In the genomic region with DNA sequence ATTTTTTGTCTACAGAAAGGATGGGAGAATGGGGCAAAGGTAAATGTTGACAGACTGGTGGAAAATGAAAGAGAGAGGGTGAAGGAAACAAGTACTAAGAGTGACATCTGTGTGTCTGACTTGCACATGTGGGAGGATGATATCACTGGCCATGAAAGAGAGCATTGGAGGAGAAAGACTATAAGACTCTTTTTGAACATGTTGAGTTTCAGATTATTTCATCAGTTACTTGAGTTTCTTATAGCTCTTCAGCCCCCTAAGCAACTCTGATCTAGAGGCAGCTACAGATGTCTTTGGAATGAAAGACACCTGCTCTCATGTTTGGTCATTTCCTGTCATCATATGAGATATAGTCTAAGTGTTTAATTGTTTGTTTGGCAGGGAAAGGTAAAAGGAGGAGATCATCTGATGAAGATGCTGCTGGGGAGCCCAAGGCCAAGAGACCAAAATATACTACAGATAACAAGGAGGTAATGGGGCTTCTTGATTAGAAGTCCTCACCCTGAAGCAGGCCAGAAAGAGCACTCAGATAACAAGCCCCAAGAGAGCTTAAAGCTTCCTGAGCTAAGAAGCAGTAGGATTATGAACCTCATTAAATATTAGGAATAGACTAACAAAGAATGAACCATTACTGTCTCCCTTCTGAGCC, we compare ENCODE assay signal across 22 cellular contexts. TPM values are rescaled to one million over a fixed set of nuclear protein-coding genes. Genes with fewer than 3 reads are reported as not detected.
DNase-seq lines count a peak whose midpoint lies in the region; ATAC-seq, FAIRE-seq and TF ChIP-seq lines count a peak whose summit lies in the region.
"Had no signal": no experiment of that assay in that cellular context is flagged by ENCODE, and none has a peak within 500 bp of the region (broad histone marks: within the 10 kb centered on the region; RNA-seq: fewer than 3 reads in every experiment).

No MANE protein-coding gene starts in this region.

- FAIRE-seq in K562 (lab: Jason Lieb, UNC) = no peak
- FAIRE-seq: small intestine had no signal

- no peaks in the 10 kb centered on the region for H3K9me1 ChIP-seq in K562 (ENCODE audit: control insufficient read depth, insufficient read depth, low read length)

- TF ChIP-seq POLR2A in K562 (conservative IDR thresholded peaks at IDR 0.05) = no peak

- POLR2A ChIA-PET in GM10248 (lab: Yijun Ruan, JAX) (interaction anchor here (1.6 kb wide), 1 partner anchor 10 kb away, joined by 3 read pairs; no protein-coding TSS in a partner anchor), K562 (lab: Yijun Ruan, JAX) (interaction anchor here (0.6 to 4.8 kb wide), 4 partner anchors 8 to 177 kb away, joined by 3 to 40 read pairs (median 4); partner anchors contain the start of gene NUDT17)

- no peak for DNase-seq in T-helper 2 cell treated with Interferon-gamma antibody and Interleukin-4, amounts not matched to agents 5 μg/mL and 100 μg/mL, for 36 hours (ENCODE audit: low spot score)
- DNase-seq in T-helper 2 cell (no peak), GM10248 (ENCODE audit: extremely low spot score) (peak; percentile 54), OCI-M1 (lab: John Stamatoyannopoulos, UW) (peak; percentile 31), K562 (ENCODE audit: extremely low read depth in 1 of 4, low spot score in 3 of 4) (peak in 1 of 4 experiments; percentile 31), NOMO-1 treated with DMSO at 0.1 percent for 48 hours (lab: John Stamatoyannopoulos, UW; ENCODE audit: unreplicated experiment) (no peak)
- no peak for DNase-seq in activated effector memory CD4-positive, alpha-beta T cell treated with Interleukin-2 at 50 U/mL for 16 hours
- DNase-seq: activated CD4-positive, alpha-beta T cell treated with anti-CD3 and anti-CD28 coated beads for 4 hours; activated effector memory CD4-positive, alpha-beta T cell treated with anti-CD3 and anti-CD28 coated beads, Interleukin-2, amount 50 U/mL, for 16 hours; dorsolateral prefrontal cortex; Kasumi-1; naive thymus-derived CD8-positive, alpha-beta T cell; NCI-H1436 treated with DMSO at 0.1 percent for 48 hours; NCI-H226; Right ventricle myocardium superior; small intestine; stimulated activated naive CD4-positive, alpha-beta T cell had no signal

- no peaks in the 10 kb centered on the region for H3K9me3 ChIP-seq in K562 (replicated peaks; ENCODE audit: control insufficient read depth, insufficient read depth, low read depth, low read length)
- H3K9me3 ChIP-seq: BLaER1, esophagus muscularis mucosa had no signal

- H3K27ac Mint-ChIP-seq in T-helper 2 cell treated with Interferon-gamma antibody and Interleukin-4, amounts not matched to agents 5 μg/mL and 100 μg/mL, for 36 hours = peak overlapping the region; percentile 14

- no peak for TF ChIP-seq CTCF in GM10248 (IDR thresholded peaks at IDR 0.05; ENCODE audit: control extremely low read depth, extremely low read depth, low read depth, missing control alignments)
- no peak for TF ChIP-seq CTCF in K562 (IDR thresholded peaks at IDR 0.05 in 2 of 3, conservative IDR thresholded peaks at IDR 0.05 in 1 of 3; ENCODE audit: insufficient read depth in 2 of 3, low read depth in 1 of 3, low read length in 3 of 3)

- H3K36me3 Mint-ChIP-seq in T-helper 2 cell treated with Interferon-gamma antibody and Interleukin-4, amounts not matched to agents 5 μg/mL and 100 μg/mL, for 36 hours (ENCODE audit: low read depth) = peaks cover 67% of the 10 kb centered on the region

- no peaks in the 10 kb centered on the region for H3K27me3 ChIP-seq in K562 (ENCODE audit: control insufficient read depth in 2 of 2, insufficient read depth in 2 of 2, low read length in 2 of 2)
- H3K27me3 ChIP-seq: BLaER1, dorsolateral prefrontal cortex, esophagus muscularis mucosa had no signal

- ATAC-seq in K562 = no peak
- ATAC-seq in HG02885 (IDR thresholded peaks at IDR 0.05; ENCODE audit: poor library complexity, unreplicated experiment) = no peak
- ATAC-seq: naive thymus-derived CD8-positive, alpha-beta T cell had no signal

- no peak overlapping the region for H3K4me3 Mint-ChIP-seq in T-helper 2 cell treated with Interferon-gamma antibody and Interleukin-4, amounts not matched to agents 5 μg/mL and 100 μg/mL, for 36 hours
- H3K4me3 Mint-ChIP-seq: naive thymus-derived CD8-positive, alpha-beta T cell had no signal

- H3K4me1 ChIP-seq in K562 (replicated peaks in 1 of 2; ENCODE audit: control insufficient read depth in 2 of 2, insufficient read depth in 2 of 2, low read length in 2 of 2) = peaks cover 7 to 20% of the 10 kb centered on the region in 2 experiments; a peak in 4 of 5 replicates

- no peak overlapping the region; the same call in 2 of the 3 replicates for H3K27ac ChIP-seq in K562 (ENCODE audit: extremely low read depth, low read depth, low read length)
- H3K27ac ChIP-seq: 22Rv1, BLaER1, dorsolateral prefrontal cortex, esophagus muscularis mucosa had no signal

- BruUV-seq in K562 (replicated peaks; lab: Mats Ljungman, UMichigan) = no TSS peak

- H3K27me3 Mint-ChIP-seq in T-helper 2 cell treated with Interferon-gamma antibody and Interleukin-4, amounts not matched to agents 5 μg/mL and 100 μg/mL, for 36 hours (ENCODE audit: low read depth) = no peaks in the 10 kb centered on the region
- H3K27me3 Mint-ChIP-seq: naive thymus-derived CD8-positive, alpha-beta T cell had no signal

- no peak overlapping the region for H3K4me3 ChIP-seq in K562
- H3K4me3 ChIP-seq: BLaER1, dorsolateral prefrontal cortex, esophagus muscularis mucosa had no signal

- H3K36me3 ChIP-seq in K562 (ENCODE audit: control insufficient read depth, insufficient read depth, low read length) = peaks cover 76% of the 10 kb centered on the region

- no peak for TF ChIP-seq RAD21 in K562 (CRISPR knock-in tag; conservative IDR thresholded peaks at IDR 0.05 in 1 of 2, IDR thresholded peaks at IDR 0.05 in 1 of 2)

- in situ Hi-C loops in K562 (cut with MboI) = no loop called here

- CTCF ChIA-PET in GM10248 (lab: Yijun Ruan, JAX) = interaction anchor here (1.7 to 16.6 kb wide), 2 partner anchors 16 to 30 kb away, joined by 5 to 277 read pairs; partner anchors contain the start of genes NUDT17 and PIAS3
- CTCF ChIA-PET in K562 (lab: Yijun Ruan, JAX; ENCODE audit: low intra/inter-chr PET ratio) = no interaction called here

- no peaks in the 10 kb centered on the region for H3K9me3 Mint-ChIP-seq in T-helper 2 cell treated with Interferon-gamma antibody and Interleukin-4, amounts not matched to agents 5 μg/mL and 100 μg/mL, for 36 hours
- H3K9me3 Mint-ChIP-seq: naive thymus-derived CD8-positive, alpha-beta T cell had no signal

- no peak for TF ChIP-seq EP300 in K562 (IDR thresholded peaks at IDR 0.05; ENCODE audit: low read length)

- peaks cover 26% of the 10 kb centered on the region for H3K4me1 Mint-ChIP-seq in T-helper 2 cell treated with Interferon-gamma antibody and Interleukin-4, amounts not matched to agents 5 μg/mL and 100 μg/mL, for 36 hours (ENCODE audit: low read depth)

- H3K4me2 ChIP-seq in K562 (ENCODE audit: insufficient read depth, low read length) = peak overlapping the region; percentile 12; the same call in 1 of the 2 replicates
- H3K4me2 ChIP-seq: BLaER1 had no signal

- no peak overlapping the region for H2AFZ ChIP-seq in K562 (ENCODE audit: low read depth, low read length)

- intact Hi-C loops in K562 (cut with micrococcal nuclease) = loop anchor here (10.0 kb wide), 1 partner anchor 84 kb away; no protein-coding TSS in a partner anchor

- no peaks in the 10 kb centered on the region for H4K20me1 ChIP-seq in K562 (replicated peaks; ENCODE audit: control insufficient read depth, insufficient read depth, low read length)

- peaks cover 30% of the 10 kb centered on the region for H3K79me2 ChIP-seq in K562 (ENCODE audit: control insufficient read depth, insufficient read depth, low read length)

- H3K9ac ChIP-seq in K562 (ENCODE audit: insufficient read depth in 1 of 2, low read depth in 2 of 2, low read length in 2 of 2) = no peak overlapping the region
- H3K9ac ChIP-seq: BLaER1 had no signal

RNA-seq across cellular contexts. Expression of gene POLR3C, which starts 4.5 kb away (rescaled TPM):
- total RNA-seq in K562 (2011; cell fraction: chromatin; rRNA removed; ENCODE audit: low replicate concordance) = 37.8 and 57.1 TPM in 2 replicates
- total RNA-seq in K562 (2011; cell fraction: nucleolus; rRNA removed) = 31.2 and 31.5 TPM in 2 replicates
- 25.9 and 26.0 TPM in 2 replicates for total RNA-seq in K562 (2011; cell fraction: nucleoplasm; rRNA removed)
- 42.0 and 44.8 TPM in 2 replicates for total RNA-seq in K562 (2014; rRNA removed)
- 50.7 and 53.9 TPM in 2 replicates for total RNA-seq in K562 (2014; rRNA removed; fragmentation: Illumina TruSeq; extraction: Trizol)
- total RNA-seq in K562 (2015; rRNA removed; fragmentation: Illumina TruSeq; extraction: Trizol) = 54.6 and 56.8 TPM in 2 replicates
- 45.2 and 46.0 TPM in 2 replicates for total RNA-seq in K562 (2021)
- polyA plus RNA-seq in K562 (2011; rRNA removed) = 31.5 and 42.9 TPM in 2 replicates
- polyA plus RNA-seq in K562 (2011; cell fraction: cytosol; rRNA removed) = 37.4 and 40.8 TPM in 2 replicates
- 36.4 and 38.6 TPM in 2 replicates for polyA plus RNA-seq in K562 (2011; cell fraction: nucleus; rRNA removed)
- polyA plus RNA-seq in K562 (2012) = 40.1 and 47.0 TPM in 2 replicates
- polyA plus RNA-seq in K562 (2014; fragmentation: Illumina TruSeq; extraction: Trizol) = 58.1 and 64.1 TPM in 2 replicates
- polyA plus RNA-seq in K562 (2014; fragmentation: Nextera tagmentation; extraction: Ambion mirVana) = 10 to 100 TPM; 19.7 to 49.9 TPM
- polyA plus RNA-seq in K562 (2014; rRNA removed) = 36.9 and 43.5 TPM in 2 replicates
- polyA minus RNA-seq in K562 (2011; rRNA and poly(A)+ RNA removed) = 66.4 and 95.6 TPM in 2 replicates
- polyA minus RNA-seq in K562 (2011; cell fraction: cytosol; rRNA and poly(A)+ RNA removed) = 19.7 and 30.7 TPM in 2 replicates
- polyA minus RNA-seq in K562 (2011; cell fraction: nucleus; rRNA and poly(A)+ RNA removed) = 18.6 and 33.4 TPM in 2 replicates

RNA-seq across cellular contexts. Expression of gene RNF115, which starts 4.6 kb away (rescaled TPM):
- 11.8 and 34.8 TPM in 2 replicates for total RNA-seq in K562 (2011; cell fraction: chromatin; rRNA removed; ENCODE audit: low replicate concordance)
- total RNA-seq in K562 (2011; cell fraction: nucleolus; rRNA removed) = 5.8 and 7.8 TPM in 2 replicates
- total RNA-seq in K562 (2011; cell fraction: nucleoplasm; rRNA removed) = 12.8 and 21.9 TPM in 2 replicates
- total RNA-seq in K562 (2014; rRNA removed) (8.4 and 8.8 TPM in 2 replicates), K562 (2014; rRNA removed; fragmentation: Illumina TruSeq; extraction: Trizol) (12.5 and 13.6 TPM in 2 replicates), K562 (2015; rRNA removed; fragmentation: Illumina TruSeq; extraction: Trizol) (11.5 and 12.3 TPM in 2 replicates), K562 (2021) (9.5 and 10.2 TPM in 2 replicates)
- polyA plus RNA-seq in K562 (2011; rRNA removed) (12.1 and 14.3 TPM in 2 replicates), K562 (2014; fragmentation: Illumina TruSeq; extraction: Trizol) (8.4 and 9.9 TPM in 2 replicates), K562 (2014; fragmentation: Nextera tagmentation; extraction: Ambion mirVana) (1 to 10 TPM; 1.9 to 2.0 TPM), K562 (2014; rRNA removed) (6.9 and 7.8 TPM in 2 replicates)
- polyA plus RNA-seq in K562 (2011; cell fraction: cytosol; rRNA removed) = 3.6 and 6.3 TPM in 2 replicates
- 7.5 and 9.1 TPM in 2 replicates for polyA plus RNA-seq in K562 (2011; cell fraction: nucleus; rRNA removed)
- 6.5 and 10.6 TPM in 2 replicates for polyA plus RNA-seq in K562 (2012)
- 13.8 and 15.8 TPM in 2 replicates for polyA minus RNA-seq in K562 (2011; rRNA and poly(A)+ RNA removed)
- polyA minus RNA-seq in K562 (2011; cell fraction: cytosol; rRNA and poly(A)+ RNA removed) = 2.5 and 3.6 TPM in 2 replicates
- 4.0 and 6.6 TPM in 2 replicates for polyA minus RNA-seq in K562 (2011; cell fraction: nucleus; rRNA and poly(A)+ RNA removed)

RNA-seq across cellular contexts. Expression of gene NUDT17, which starts 16.9 kb away (rescaled TPM):
- total RNA-seq in K562 (2011; cell fraction: chromatin; rRNA removed; ENCODE audit: low replicate concordance) = 6.2 and 12.7 TPM in 2 replicates
- total RNA-seq in K562 (2011; cell fraction: nucleolus; rRNA removed) = 9.2 and 11.2 TPM in 2 replicates
- total RNA-seq in K562 (2011; cell fraction: nucleoplasm; rRNA removed) = 8.9 and 9.3 TPM in 2 replicates
- total RNA-seq in K562 (2014; rRNA removed) (6.8 and 9.9 TPM in 2 replicates), K562 (2014; rRNA removed; fragmentation: Illumina TruSeq; extraction: Trizol) (4.5 and 5.5 TPM in 2 replicates), K562 (2015; rRNA removed; fragmentation: Illumina TruSeq; extraction: Trizol) (4.2 and 5.2 TPM in 2 replicates), K562 (2021) (6.1 and 7.2 TPM in 2 replicates)
- polyA plus RNA-seq in K562 (2011; rRNA removed) (10.0 and 11.4 TPM in 2 replicates), K562 (2014; fragmentation: Illumina TruSeq; extraction: Trizol) (7.6 and 8.3 TPM in 2 replicates), K562 (2014; fragmentation: Nextera tagmentation; extraction: Ambion mirVana) (1 to 10 TPM; 2.1 to 3.1 TPM), K562 (2014; rRNA removed) (7.8 and 10.7 TPM in 2 replicates)
- 12.3 and 14.2 TPM in 2 replicates for polyA plus RNA-seq in K562 (2011; cell fraction: cytosol; rRNA removed)
- polyA plus RNA-seq in K562 (2011; cell fraction: nucleus; rRNA removed) = 23.3 and 33.1 TPM in 2 replicates
- 7.8 and 14.5 TPM in 2 replicates for polyA plus RNA-seq in K562 (2012)
- 2.7 and 3.4 TPM in 2 replicates for polyA minus RNA-seq in K562 (2011; rRNA and poly(A)+ RNA removed)
- polyA minus RNA-seq in K562 (2011; cell fraction: cytosol; rRNA and poly(A)+ RNA removed) = 2.9 and 5.9 TPM in 2 replicates
- 2.7 and 3.3 TPM in 2 replicates for polyA minus RNA-seq in K562 (2011; cell fraction: nucleus; rRNA and poly(A)+ RNA removed)

RNA-seq across cellular contexts. Expression of gene PIAS3, which starts 30.4 kb away (rescaled TPM):
- 64.2 and 113 TPM in 2 replicates for total RNA-seq in K562 (2011; cell fraction: chromatin; rRNA removed; ENCODE audit: low replicate concordance)
- 40.4 and 44.0 TPM in 2 replicates for total RNA-seq in K562 (2011; cell fraction: nucleolus; rRNA removed)
- 64.8 and 79.1 TPM in 2 replicates for total RNA-seq in K562 (2011; cell fraction: nucleoplasm; rRNA removed)
- total RNA-seq in K562 (2014; rRNA removed) (7.9 and 10.4 TPM in 2 replicates), K562 (2014; rRNA removed; fragmentation: Illumina TruSeq; extraction: Trizol) (6.0 and 6.9 TPM in 2 replicates), K562 (2015; rRNA removed; fragmentation: Illumina TruSeq; extraction: Trizol) (7.4 and 7.5 TPM in 2 replicates), K562 (2021) (15.7 and 17.7 TPM in 2 replicates)
- polyA plus RNA-seq in K562 (2011; rRNA removed) (8.5 and 16.5 TPM in 2 replicates), K562 (2014; fragmentation: Illumina TruSeq; extraction: Trizol) (22.6 and 25.6 TPM in 2 replicates), K562 (2014; fragmentation: Nextera tagmentation; extraction: Ambion mirVana) (1 to 10 TPM; 1.1 to 1.5 TPM), K562 (2014; rRNA removed) (14.3 and 16.2 TPM in 2 replicates)
- 14.3 and 15.1 TPM in 2 replicates for polyA plus RNA-seq in K562 (2011; cell fraction: cytosol; rRNA removed)
- polyA plus RNA-seq in K562 (2011; cell fraction: nucleus; rRNA removed) = 72.5 and 78.3 TPM in 2 replicates
- 16.7 and 21.4 TPM in 2 replicates for polyA plus RNA-seq in K562 (2012)
- 6.3 and 7.1 TPM in 2 replicates for polyA minus RNA-seq in K562 (2011; rRNA and poly(A)+ RNA removed)
- polyA minus RNA-seq in K562 (2011; cell fraction: cytosol; rRNA and poly(A)+ RNA removed) = 10.6 and 12.4 TPM in 2 replicates
- 10.9 and 17.9 TPM in 2 replicates for polyA minus RNA-seq in K562 (2011; cell fraction: nucleus; rRNA and poly(A)+ RNA removed)

RNA-seq across cellular contexts. Expression of gene ANKRD35, which starts 57.2 kb away (rescaled TPM):
- total RNA-seq in K562 (2011; cell fraction: chromatin; rRNA removed; ENCODE audit: low replicate concordance) = not detected in 2 replicates
- total RNA-seq in K562 (2011; cell fraction: nucleolus; rRNA removed) = not detected in 2 replicates
- total RNA-seq in K562 (2011; cell fraction: nucleoplasm; rRNA removed) = not detected in 2 replicates
- total RNA-seq in K562 (2014; rRNA removed) (0.12 and 0.14 TPM in 2 replicates), K562 (2014; rRNA removed; fragmentation: Illumina TruSeq; extraction: Trizol) (0.07 TPM in 1 of 2 replicates, not detected in the other), K562 (2015; rRNA removed; fragmentation: Illumina TruSeq; extraction: Trizol) (0.08 TPM in 1 of 2 replicates, not detected in the other), K562 (2021) (0.07 TPM in 1 of 2 replicates, not detected in the other)
- polyA plus RNA-seq in K562 (2011; rRNA removed) (not detected in 2 replicates), K562 (2014; fragmentation: Illumina TruSeq; extraction: Trizol) (0.07 TPM in 1 of 2 replicates, not detected in the other), K562 (2014; fragmentation: Nextera tagmentation; extraction: Ambion mirVana) (not detected), K562 (2014; rRNA removed) (0.07 TPM in 1 of 2 replicates, not detected in the other)
- polyA plus RNA-seq in K562 (2011; cell fraction: cytosol; rRNA removed) = 0.04 TPM in 1 of 2 replicates, not detected in the other
- 0.04 TPM in 1 of 2 replicates, not detected in the other for polyA plus RNA-seq in K562 (2011; cell fraction: nucleus; rRNA removed)
- polyA plus RNA-seq in K562 (2012) = 0.07 and 0.08 TPM in 2 replicates
- polyA minus RNA-seq in K562 (2011; rRNA and poly(A)+ RNA removed) = not detected in 2 replicates
- not detected in 2 replicates for polyA minus RNA-seq in K562 (2011; cell fraction: cytosol; rRNA and poly(A)+ RNA removed)
- polyA minus RNA-seq in K562 (2011; cell fraction: nucleus; rRNA and poly(A)+ RNA removed) = not detected in 2 replicates
- total RNA-seq: H4; naive thymus-derived CD8-positive, alpha-beta T cell had no signal

Comparison
In these comparisons a context has a peak if more than half of its experiments do, and no peak if none do; other contexts are left out.
1. DNase-seq: peak in GM10248 (single experiment) and OCI-M1 (single experiment); none in T-helper 2 cell treated with Interferon-gamma antibody and Interleukin-4, amounts not matched to agents 5 μg/mL and 100 μg/mL, for 36 hours (single experiment), T-helper 2 cell (0 of 5), NOMO-1 treated with DMSO at 0.1 percent for 48 hours (single experiment) and activated effector memory CD4-positive, alpha-beta T cell treated with Interleukin-2 at 50 U/mL for 16 hours (single experiment).